Comparison of ENCODE assay signal across 1 cellular context in the genomic region with DNA sequence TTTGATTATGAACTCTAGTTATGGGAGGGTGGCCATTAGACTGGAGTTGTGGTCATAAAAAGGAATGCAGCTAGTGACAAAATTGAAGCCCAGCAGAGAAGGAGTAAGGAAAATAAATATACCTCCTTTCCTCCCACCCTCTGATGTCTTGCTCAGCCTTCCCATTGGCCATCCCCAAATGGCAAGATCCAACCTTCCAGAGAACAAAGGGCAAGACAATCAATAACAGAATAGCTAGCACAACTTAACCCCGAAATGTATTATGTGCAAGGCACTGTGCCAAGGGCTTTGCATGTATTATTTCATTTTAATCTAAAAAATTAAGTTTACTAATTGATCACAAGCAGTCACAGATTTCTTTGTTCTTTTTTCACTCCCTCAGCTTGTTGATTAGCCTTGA.
TF ChIP-seq lines count a peak whose summit lies in the region.

No MANE protein-coding gene starts in this region.

TF ChIP-seq in HEK293, 187 proteins besides CTCF, POLR2A, EP300 and RAD21 (continued from another document):
- TF ChIP-seq, protein P1, sequence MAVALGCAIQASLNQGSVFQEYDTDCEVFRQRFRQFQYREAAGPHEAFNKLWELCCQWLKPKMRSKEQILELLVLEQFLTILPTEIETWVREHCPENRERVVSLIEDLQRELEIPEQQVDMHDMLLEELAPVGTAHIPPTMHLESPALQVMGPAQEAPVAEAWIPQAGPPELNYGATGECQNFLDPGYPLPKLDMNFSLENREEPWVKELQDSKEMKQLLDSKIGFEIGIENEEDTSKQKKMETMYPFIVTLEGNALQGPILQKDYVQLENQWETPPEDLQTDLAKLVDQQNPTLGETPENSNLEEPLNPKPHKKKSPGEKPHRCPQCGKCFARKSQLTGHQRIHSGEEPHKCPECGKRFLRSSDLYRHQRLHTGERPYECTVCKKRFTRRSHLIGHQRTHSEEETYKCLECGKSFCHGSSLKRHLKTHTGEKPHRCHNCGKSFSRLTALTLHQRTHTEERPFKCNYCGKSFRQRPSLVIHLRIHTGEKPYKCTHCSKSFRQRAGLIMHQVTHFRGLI (tag by site-specific recombination; IDR thresholded peaks at IDR 0.05): 0 out of 2 replicates have a peak, but pooled peaks have one; percentile 19
- no peak for TF ChIP-seq ZNF660 (tag by site-specific recombination; IDR thresholded peaks at IDR 0.05)
- no peak for TF ChIP-seq ZNF350 (tag by site-specific recombination; IDR thresholded peaks at IDR 0.05)
- no peak for TF ChIP-seq ZNF121 (tag by site-specific recombination; IDR thresholded peaks at IDR 0.05)
- no peak for TF ChIP-seq ZNF654 (tag by site-specific recombination; IDR thresholded peaks at IDR 0.05; ENCODE audit: low read depth)
- TF ChIP-seq, protein P2, sequence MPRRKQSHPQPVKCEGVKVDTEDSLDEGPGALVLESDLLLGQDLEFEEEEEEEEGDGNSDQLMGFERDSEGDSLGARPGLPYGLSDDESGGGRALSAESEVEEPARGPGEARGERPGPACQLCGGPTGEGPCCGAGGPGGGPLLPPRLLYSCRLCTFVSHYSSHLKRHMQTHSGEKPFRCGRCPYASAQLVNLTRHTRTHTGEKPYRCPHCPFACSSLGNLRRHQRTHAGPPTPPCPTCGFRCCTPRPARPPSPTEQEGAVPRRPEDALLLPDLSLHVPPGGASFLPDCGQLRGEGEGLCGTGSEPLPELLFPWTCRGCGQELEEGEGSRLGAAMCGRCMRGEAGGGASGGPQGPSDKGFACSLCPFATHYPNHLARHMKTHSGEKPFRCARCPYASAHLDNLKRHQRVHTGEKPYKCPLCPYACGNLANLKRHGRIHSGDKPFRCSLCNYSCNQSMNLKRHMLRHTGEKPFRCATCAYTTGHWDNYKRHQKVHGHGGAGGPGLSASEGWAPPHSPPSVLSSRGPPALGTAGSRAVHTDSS (tag by site-specific recombination; IDR thresholded peaks at IDR 0.05): no peak
- TF ChIP-seq, protein P3, sequence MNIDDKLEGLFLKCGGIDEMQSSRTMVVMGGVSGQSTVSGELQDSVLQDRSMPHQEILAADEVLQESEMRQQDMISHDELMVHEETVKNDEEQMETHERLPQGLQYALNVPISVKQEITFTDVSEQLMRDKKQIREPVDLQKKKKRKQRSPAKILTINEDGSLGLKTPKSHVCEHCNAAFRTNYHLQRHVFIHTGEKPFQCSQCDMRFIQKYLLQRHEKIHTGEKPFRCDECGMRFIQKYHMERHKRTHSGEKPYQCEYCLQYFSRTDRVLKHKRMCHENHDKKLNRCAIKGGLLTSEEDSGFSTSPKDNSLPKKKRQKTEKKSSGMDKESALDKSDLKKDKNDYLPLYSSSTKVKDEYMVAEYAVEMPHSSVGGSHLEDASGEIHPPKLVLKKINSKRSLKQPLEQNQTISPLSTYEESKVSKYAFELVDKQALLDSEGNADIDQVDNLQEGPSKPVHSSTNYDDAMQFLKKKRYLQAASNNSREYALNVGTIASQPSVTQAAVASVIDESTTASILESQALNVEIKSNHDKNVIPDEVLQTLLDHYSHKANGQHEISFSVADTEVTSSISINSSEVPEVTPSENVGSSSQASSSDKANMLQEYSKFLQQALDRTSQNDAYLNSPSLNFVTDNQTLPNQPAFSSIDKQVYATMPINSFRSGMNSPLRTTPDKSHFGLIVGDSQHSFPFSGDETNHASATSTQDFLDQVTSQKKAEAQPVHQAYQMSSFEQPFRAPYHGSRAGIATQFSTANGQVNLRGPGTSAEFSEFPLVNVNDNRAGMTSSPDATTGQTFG (tag by site-specific recombination; IDR thresholded peaks at IDR 0.05; ENCODE audit: borderline replicate concordance): no peak
- TF ChIP-seq, protein P4, sequence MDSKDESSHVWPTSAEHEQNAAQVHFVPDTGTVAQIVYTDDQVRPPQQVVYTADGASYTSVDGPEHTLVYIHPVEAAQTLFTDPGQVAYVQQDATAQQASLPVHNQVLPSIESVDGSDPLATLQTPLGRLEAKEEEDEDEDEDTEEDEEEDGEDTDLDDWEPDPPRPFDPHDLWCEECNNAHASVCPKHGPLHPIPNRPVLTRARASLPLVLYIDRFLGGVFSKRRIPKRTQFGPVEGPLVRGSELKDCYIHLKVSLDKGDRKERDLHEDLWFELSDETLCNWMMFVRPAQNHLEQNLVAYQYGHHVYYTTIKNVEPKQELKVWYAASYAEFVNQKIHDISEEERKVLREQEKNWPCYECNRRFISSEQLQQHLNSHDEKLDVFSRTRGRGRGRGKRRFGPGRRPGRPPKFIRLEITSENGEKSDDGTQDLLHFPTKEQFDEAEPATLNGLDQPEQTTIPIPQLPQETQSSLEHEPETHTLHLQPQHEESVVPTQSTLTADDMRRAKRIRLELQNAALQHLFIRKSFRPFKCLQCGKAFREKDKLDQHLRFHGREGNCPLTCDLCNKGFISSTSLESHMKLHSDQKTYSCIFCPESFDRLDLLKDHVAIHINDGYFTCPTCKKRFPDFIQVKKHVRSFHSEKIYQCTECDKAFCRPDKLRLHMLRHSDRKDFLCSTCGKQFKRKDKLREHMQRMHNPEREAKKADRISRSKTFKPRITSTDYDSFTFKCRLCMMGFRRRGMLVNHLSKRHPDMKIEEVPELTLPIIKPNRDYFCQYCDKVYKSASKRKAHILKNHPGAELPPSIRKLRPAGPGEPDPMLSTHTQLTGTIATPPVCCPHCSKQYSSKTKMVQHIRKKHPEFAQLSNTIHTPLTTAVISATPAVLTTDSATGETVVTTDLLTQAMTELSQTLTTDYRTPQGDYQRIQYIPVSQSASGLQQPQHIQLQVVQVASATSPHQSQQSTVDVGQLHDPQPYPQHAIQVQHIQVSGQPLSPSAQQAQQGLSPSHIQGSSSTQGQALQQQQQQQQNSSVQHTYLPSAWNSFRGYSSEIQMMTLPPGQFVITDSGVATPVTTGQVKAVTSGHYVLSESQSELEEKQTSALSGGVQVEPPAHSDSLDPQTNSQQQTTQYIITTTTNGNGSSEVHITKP (tag by site-specific recombination; IDR thresholded peaks at IDR 0.05): 0 out of 2 replicates have a peak, but pooled peaks have one; percentile 14
- TF ChIP-seq, protein P5, sequence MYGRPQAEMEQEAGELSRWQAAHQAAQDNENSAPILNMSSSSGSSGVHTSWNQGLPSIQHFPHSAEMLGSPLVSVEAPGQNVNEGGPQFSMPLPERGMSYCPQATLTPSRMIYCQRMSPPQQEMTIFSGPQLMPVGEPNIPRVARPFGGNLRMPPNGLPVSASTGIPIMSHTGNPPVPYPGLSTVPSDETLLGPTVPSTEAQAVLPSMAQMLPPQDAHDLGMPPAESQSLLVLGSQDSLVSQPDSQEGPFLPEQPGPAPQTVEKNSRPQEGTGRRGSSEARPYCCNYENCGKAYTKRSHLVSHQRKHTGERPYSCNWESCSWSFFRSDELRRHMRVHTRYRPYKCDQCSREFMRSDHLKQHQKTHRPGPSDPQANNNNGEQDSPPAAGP (tag by site-specific recombination; IDR thresholded peaks at IDR 0.05): peak; percentile 12; the same call in 1 of the 2 replicates
- TF ChIP-seq ZNF266 (tag by site-specific recombination; IDR thresholded peaks at IDR 0.05; ENCODE audit: low read depth): no peak
- TF ChIP-seq ZNF629 (tag by site-specific recombination; IDR thresholded peaks at IDR 0.05): no peak
- 0 out of 2 replicates have a peak, but pooled peaks have one; percentile 36 for TF ChIP-seq WT1 (tag by site-specific recombination; IDR thresholded peaks at IDR 0.05)
- no peak for TF ChIP-seq ZNF354C (tag by site-specific recombination; IDR thresholded peaks at IDR 0.05; ENCODE audit: borderline replicate concordance, low read depth)
- TF ChIP-seq, protein P6, sequence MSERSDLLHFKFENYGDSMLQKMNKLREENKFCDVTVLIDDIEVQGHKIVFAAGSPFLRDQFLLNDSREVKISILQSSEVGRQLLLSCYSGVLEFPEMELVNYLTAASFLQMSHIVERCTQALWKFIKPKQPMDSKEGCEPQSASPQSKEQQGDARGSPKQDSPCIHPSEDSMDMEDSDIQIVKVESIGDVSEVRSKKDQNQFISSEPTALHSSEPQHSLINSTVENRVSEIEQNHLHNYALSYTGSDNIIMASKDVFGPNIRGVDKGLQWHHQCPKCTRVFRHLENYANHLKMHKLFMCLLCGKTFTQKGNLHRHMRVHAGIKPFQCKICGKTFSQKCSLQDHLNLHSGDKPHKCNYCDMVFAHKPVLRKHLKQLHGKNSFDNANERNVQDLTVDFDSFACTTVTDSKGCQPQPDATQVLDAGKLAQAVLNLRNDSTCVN (tag by site-specific recombination; optimal IDR thresholded peaks at IDR 0.05): no peak
- no peak for TF ChIP-seq ZEB2 (tag by site-specific recombination; IDR thresholded peaks at IDR 0.05)
